Comparison of ENCODE assay signal across 19 cellular contexts in the genomic region with DNA sequence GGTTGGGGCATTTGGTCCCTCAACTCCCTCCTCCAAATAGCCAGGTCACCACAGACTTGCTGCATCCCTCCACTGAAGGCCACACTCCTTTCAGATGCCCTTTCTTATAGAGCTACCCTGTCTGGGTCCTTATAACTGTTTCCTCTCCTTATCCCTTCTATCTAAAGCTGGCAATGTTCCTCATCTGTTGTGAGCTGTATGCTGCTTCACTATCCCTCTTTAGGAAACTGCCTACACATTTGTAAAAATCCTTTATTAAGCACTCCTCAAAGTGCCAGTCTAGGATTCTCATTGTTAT.
"Had no signal": no experiment of that assay in that cellular context is flagged by ENCODE, and none has a peak within 500 bp of the region (broad histone marks: within the 10 kb centered on the region; RNA-seq: fewer than 3 reads in every experiment).

No MANE protein-coding gene starts in this region.

- FAIRE-seq: kidney had no signal

- H3K27ac ChIP-seq: coronary artery, esophagus squamous epithelium, left lung, ovary, psoas muscle, sigmoid colon, testis, tibial artery, upper lobe of left lung had no signal

- H3K36me3 ChIP-seq: esophagus squamous epithelium, left lung, ovary, sigmoid colon, tibial artery, upper lobe of left lung had no signal

- H3K4me3 ChIP-seq: coronary artery, esophagus squamous epithelium, left lung, ovary, psoas muscle, sigmoid colon, testis, tibial artery, upper lobe of left lung had no signal

- H3K9me3 ChIP-seq: esophagus squamous epithelium, left lung, ovary, psoas muscle, sigmoid colon, testis, tibial artery, upper lobe of left lung had no signal

- DNase-seq: effector memory CD4-positive, alpha-beta T cell; erythroblast; esophagus squamous epithelium; kidney; left lung; naive thymus-derived CD8-positive, alpha-beta T cell; occipital lobe; ovary; posterior cingulate gyrus; psoas muscle; right cardiac atrium; sigmoid colon; stimulated activated CD4-positive, alpha-beta T cell treated with anti-CD3 and anti-CD28 coated beads, Interleukin-4, amount 100 ng/mL, for 4 hours; stimulated activated naive CD8-positive, alpha-beta T cell treated with anti-CD3 and anti-CD28 coated beads, Interleukin-15, Interleukin-2, amounts not matched to agents 100 U/mL and 50 U/mL, for 24 hours; substantia nigra; testis; tibial artery; upper lobe of left lung had no signal

- ATAC-seq: left lung; naive thymus-derived CD8-positive, alpha-beta T cell; psoas muscle; right cardiac atrium; stimulated activated naive CD8-positive, alpha-beta T cell treated with anti-CD3 and anti-CD28 coated beads, Interleukin-15, Interleukin-2, amounts not matched to agents 100 U/mL and 50 U/mL, for 24 hours had no signal

- H3K27me3 ChIP-seq: esophagus squamous epithelium, left lung, ovary, sigmoid colon, testis, tibial artery, upper lobe of left lung had no signal

- H3K4me1 ChIP-seq: esophagus squamous epithelium, left lung, psoas muscle, sigmoid colon, testis, tibial artery, upper lobe of left lung had no signal
